Comparison of ENCODE assay signal across 21 cellular contexts in the genomic region with DNA sequence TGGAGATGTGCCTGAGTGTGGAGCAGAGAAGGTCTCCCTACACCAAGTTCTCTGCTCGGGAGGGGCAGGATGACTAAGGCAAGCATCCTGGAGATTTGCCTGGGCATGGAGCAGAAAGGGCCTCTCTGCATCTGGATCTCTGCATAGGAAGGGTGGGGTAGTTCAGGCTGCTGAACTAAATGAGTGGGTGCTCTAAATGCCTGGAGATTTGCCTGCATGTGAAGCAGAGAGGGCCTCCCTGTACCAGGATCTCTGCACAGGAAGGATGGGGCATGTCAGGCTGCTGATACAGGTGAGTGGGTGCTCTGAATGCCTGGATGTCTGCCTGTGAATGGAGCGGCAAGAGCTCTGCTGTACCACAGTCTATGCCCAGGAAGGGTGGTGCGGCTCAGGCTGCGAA.
DNase-seq lines count a peak whose midpoint lies in the region; ATAC-seq and TF ChIP-seq lines count a peak whose summit lies in the region.
"Had no signal": no experiment of that assay in that cellular context is flagged by ENCODE, and none has a peak within 500 bp of the region (broad histone marks: within the 10 kb centered on the region; RNA-seq: fewer than 3 reads in every experiment).

No MANE protein-coding gene starts in this region.

- peak overlapping the region; percentile 87 for H3K27ac Mint-ChIP-seq in HFFc6
- H3K27ac Mint-ChIP-seq: activated naive CD8-positive, alpha-beta T cell treated with anti-CD3 and anti-CD28 coated beads, Interleukin-2, amount 10 ng/mL, durations not matched to agents 7 days and 5 days; CD4-positive, alpha-beta memory T cell; endodermal cell; type B pancreatic cell had no signal

- H3K27me3 Mint-ChIP-seq in HFFc6 (ENCODE audit: insufficient read depth), result no peaks in the 10 kb centered on the region; the same call in 1 of the 2 replicates
- H3K27me3 Mint-ChIP-seq: CD4-positive, alpha-beta memory T cell; type B pancreatic cell had no signal

- H3K36me3 ChIP-seq in mucosa of descending colon (ENCODE audit: low read depth), result no peaks in the 10 kb centered on the region
- H3K36me3 ChIP-seq: heart right ventricle, neutrophil had no signal

- peaks cover 25% of the 10 kb centered on the region for H3K9me3 Mint-ChIP-seq in HFFc6

- intact Hi-C loops in mucosa of descending colon (cut with DNase I, micrococcal nuclease), result no loop called here

- H3K4me3 Mint-ChIP-seq in HFFc6, result peak overlapping the region; percentile 24; the same call in 1 of the 2 replicates
- H3K4me3 Mint-ChIP-seq: activated naive CD8-positive, alpha-beta T cell treated with anti-CD3 and anti-CD28 coated beads, Interleukin-2, amount 10 ng/mL, durations not matched to agents 7 days and 5 days; CD4-positive, alpha-beta memory T cell; endodermal cell; type B pancreatic cell had no signal

- peaks cover 52% of the 10 kb centered on the region for H3K36me3 Mint-ChIP-seq in HFFc6 (ENCODE audit: low read depth)
- H3K36me3 Mint-ChIP-seq: activated naive CD8-positive, alpha-beta T cell treated with anti-CD3 and anti-CD28 coated beads, Interleukin-2, amount 10 ng/mL, durations not matched to agents 7 days and 5 days; CD4-positive, alpha-beta memory T cell; type B pancreatic cell had no signal

- peaks cover 10% of the 10 kb centered on the region for H3K9me3 ChIP-seq in mucosa of descending colon
- H3K9me3 ChIP-seq: neutrophil, SJSA1 had no signal

- TF ChIP-seq CTCF in HFFc6 (IDR thresholded peaks at IDR 0.05), result no peak
- TF ChIP-seq CTCF in foreskin fibroblast (IDR thresholded peaks at IDR 0.05; ENCODE audit: low read depth, low read length), result no peak
- TF ChIP-seq CTCF in mucosa of descending colon (IDR thresholded peaks at IDR 0.05), result no peak

- H3K4me1 ChIP-seq in mucosa of descending colon (ENCODE audit: low read depth), result no peaks in the 10 kb centered on the region
- H3K4me1 ChIP-seq: heart right ventricle had no signal

- peaks cover 43% of the 10 kb centered on the region for H3K4me1 Mint-ChIP-seq in HFFc6 (ENCODE audit: low read depth)
- H3K4me1 Mint-ChIP-seq: activated naive CD8-positive, alpha-beta T cell treated with anti-CD3 and anti-CD28 coated beads, Interleukin-2, amount 10 ng/mL, durations not matched to agents 7 days and 5 days; CD4-positive, alpha-beta memory T cell; endodermal cell had no signal

- peak; percentile 43 for DNase-seq in A172 (ENCODE audit: low spot score)
- peak; percentile 75 for DNase-seq in HFFc6
- DNase-seq in amniotic stem cell (lab: John Stamatoyannopoulos, UW), result peak; percentile 38
- peak; percentile 91 to 96 for DNase-seq in foreskin fibroblast
- no peak for DNase-seq in mucosa of descending colon
- DNase-seq: 8988T; activated naive CD8-positive, alpha-beta T cell treated with anti-CD3 and anti-CD28 coated beads, Interleukin-2, amount 10 ng/mL, durations not matched to agents 7 days and 5 days; activated T-cell treated with anti-CD3 and anti-CD28 coated beads, Interleukin-2, amount 50 U/mL, for 1 hour; CD4-positive, alpha-beta memory T cell; endodermal cell; heart right ventricle; midbrain; NCI-H187 treated with DMSO at 0.1 percent for 48 hours; NCI-H510A had no signal

- no peak for ATAC-seq in HG02885 (IDR thresholded peaks at IDR 0.05; ENCODE audit: poor library complexity, unreplicated experiment)
- no peak for ATAC-seq in GM18519 (IDR thresholded peaks at IDR 0.05; ENCODE audit: low FRiP score, unreplicated experiment)
- no peak for ATAC-seq in GM19351 (IDR thresholded peaks at IDR 0.05; ENCODE audit: unreplicated experiment)
- ATAC-seq in mucosa of descending colon, result no peak
- ATAC-seq: heart right ventricle, sciatic nerve had no signal

- H3K4me3 ChIP-seq in foreskin fibroblast (ENCODE audit: low read depth in 1 of 2, low read length in 2 of 2), result no peak overlapping the region
- H3K4me3 ChIP-seq in mucosa of descending colon, result no peak overlapping the region
- H3K4me3 ChIP-seq: heart right ventricle, SJSA1 had no signal

Comparison
In these comparisons a context has a peak if more than half of its experiments do, and no peak if none do; other contexts are left out.
1. DNase-seq: peak in A172 (single experiment), HFFc6 (single experiment), amniotic stem cell (single experiment) and foreskin fibroblast (2 of 2); none in mucosa of descending colon (0 of 3).